9 cellular contexts compared by ENCODE assay signal in genomic region chr11:114195981-114196731, GRCh38.
DNase-seq lines count a peak whose midpoint lies in the region; ATAC-seq and TF ChIP-seq lines count a peak whose summit lies in the region.
"Had no signal": no experiment of that assay in that cellular context is flagged by ENCODE, and none has a peak within 500 bp of the region (broad histone marks: within the 10 kb centered on the region; RNA-seq: fewer than 3 reads in every experiment).

No MANE protein-coding gene starts in this region.

- 92% methylated on average over 5 of the region's 5 CpGs for WGBS in mammary epithelial cell (ENCODE audit: low coverage, missing lambda C conversion rate)

- no peak overlapping the region for H3K27ac ChIP-seq in mammary epithelial cell (ENCODE audit: insufficient read depth, low read depth, low read length)
- H3K27ac ChIP-seq in vagina, result peak overlapping the region; percentile 84

- CTCF ChIA-PET in mammary epithelial cell (lab: Charles Lee; ENCODE audit: low non-redundant PET), result interaction anchor here (0.6 kb wide), 1 partner anchor 160 kb away, joined by 5 read pairs; no protein-coding TSS in a partner anchor

- no peak overlapping the region for H3K4me3 Mint-ChIP-seq in activated naive CD8-positive, alpha-beta T cell treated with anti-CD3 and anti-CD28 coated beads, Interleukin-2, amount 10 ng/mL, durations not matched to agents 7 days and 5 days
- H3K4me3 Mint-ChIP-seq in activated naive CD8-positive, alpha-beta T cell treated with anti-CD3 and anti-CD28 coated beads for 36 hours, result no peak overlapping the region

- no peaks in the 10 kb centered on the region for H3K79me2 ChIP-seq in mammary epithelial cell (ENCODE audit: insufficient read depth, low read length)

- H3K9me3 ChIP-seq in mammary epithelial cell (replicated peaks; ENCODE audit: insufficient read depth, low read length), result no peaks in the 10 kb centered on the region
- H3K9me3 ChIP-seq in vagina, result no peaks in the 10 kb centered on the region

- peak in 1 of 2 donors; percentile 36 for TF ChIP-seq CTCF in mammary epithelial cell (conservative IDR thresholded peaks at IDR 0.05 in 1 of 2, IDR thresholded peaks at IDR 0.05 in 1 of 2; ENCODE audit: extremely low read depth in 1 of 2, insufficient read depth in 1 of 2, low read depth in 1 of 2, low read length in 2 of 2)
- no peak for TF ChIP-seq CTCF in vagina (IDR thresholded peaks at IDR 0.05)

- no peaks in the 10 kb centered on the region for H3K27me3 Mint-ChIP-seq in activated naive CD8-positive, alpha-beta T cell treated with anti-CD3 and anti-CD28 coated beads, Interleukin-2, amount 10 ng/mL, durations not matched to agents 7 days and 5 days
- H3K27me3 Mint-ChIP-seq in activated naive CD8-positive, alpha-beta T cell treated with anti-CD3 and anti-CD28 coated beads for 36 hours, result no peaks in the 10 kb centered on the region

- TF ChIP-seq POLR2A in vagina (IDR thresholded peaks at IDR 0.05), result no peak

- H3K9me3 Mint-ChIP-seq in activated naive CD8-positive, alpha-beta T cell treated with anti-CD3 and anti-CD28 coated beads, Interleukin-2, amount 10 ng/mL, durations not matched to agents 7 days and 5 days, result peaks cover 5% of the 10 kb centered on the region
- H3K9me3 Mint-ChIP-seq in activated naive CD8-positive, alpha-beta T cell treated with anti-CD3 and anti-CD28 coated beads for 36 hours, result peaks cover 9% of the 10 kb centered on the region

- H3K4me2 ChIP-seq in mammary epithelial cell (ENCODE audit: insufficient read depth, low read depth, low read length), result no peak overlapping the region

- no peaks in the 10 kb centered on the region for H4K20me1 ChIP-seq in mammary epithelial cell (ENCODE audit: insufficient read depth, low read length)

- H3K4me1 ChIP-seq in mammary epithelial cell (ENCODE audit: insufficient read depth, low read length) (peaks cover 5% of the 10 kb centered on the region), vagina (peaks cover 85% of the 10 kb centered on the region)

- H3K27me3 ChIP-seq in mammary epithelial cell (ENCODE audit: insufficient read depth, low read length) (no peaks in the 10 kb centered on the region), vagina (no peaks in the 10 kb centered on the region)

- POLR2A ChIA-PET in activated naive CD8-positive, alpha-beta T cell treated with anti-CD3 and anti-CD28 coated beads, Interleukin-2, amount 10 ng/mL, durations not matched to agents 7 days and 5 days (lab: Charles Lee), result interaction anchor here (1.0 to 1.2 kb wide), 3 partner anchors 9 to 12 kb away, joined by 3 to 5 read pairs (median 4); no protein-coding TSS in a partner anchor

- H3K36me3 Mint-ChIP-seq in activated naive CD8-positive, alpha-beta T cell treated with anti-CD3 and anti-CD28 coated beads, Interleukin-2, amount 10 ng/mL, durations not matched to agents 7 days and 5 days, result peaks cover 12% of the 10 kb centered on the region
- peaks cover 2% of the 10 kb centered on the region for H3K36me3 Mint-ChIP-seq in activated naive CD8-positive, alpha-beta T cell treated with anti-CD3 and anti-CD28 coated beads for 36 hours

- peaks cover 22% of the 10 kb centered on the region for H3K4me1 Mint-ChIP-seq in activated naive CD8-positive, alpha-beta T cell treated with anti-CD3 and anti-CD28 coated beads, Interleukin-2, amount 10 ng/mL, durations not matched to agents 7 days and 5 days
- peaks cover 3% of the 10 kb centered on the region for H3K4me1 Mint-ChIP-seq in activated naive CD8-positive, alpha-beta T cell treated with anti-CD3 and anti-CD28 coated beads for 36 hours

- in situ Hi-C loops in mammary epithelial cell (cut with MboI; ENCODE audit: low sequenced_read_pairs in 2 of 2), result no loop called here

- peak; percentile 65 for ATAC-seq in activated naive CD8-positive, alpha-beta T cell treated with anti-CD3 and anti-CD28 coated beads, Interleukin-2, amount 10 ng/mL, durations not matched to agents 7 days and 5 days (ENCODE audit: low read depth)
- no peak for ATAC-seq in HG03571 (IDR thresholded peaks at IDR 0.05; ENCODE audit: unreplicated experiment)

- dilution Hi-C loops in mammary epithelial cell (cut with HindIII; ENCODE audit: low sequenced_read_pairs), result no loop called here

- intact Hi-C loops in mammary epithelial cell (cut with micrococcal nuclease) (no loop called here), vagina (cut with DNase I) (loop anchor here (5.0 kb wide), 1 partner anchor 34 kb away; no protein-coding TSS in a partner anchor)

- no peak overlapping the region for H3K4me3 ChIP-seq in mammary epithelial cell (replicated peaks in 1 of 3; ENCODE audit: insufficient read depth in 1 of 3, low read depth in 2 of 3, low read length in 3 of 3)
- H3K4me3 ChIP-seq in vagina, result no peak overlapping the region

- no peak overlapping the region for H3K9ac ChIP-seq in mammary epithelial cell (ENCODE audit: insufficient read depth, low read length)

- H2AFZ ChIP-seq in mammary epithelial cell (ENCODE audit: low read depth, low read length), result no peak overlapping the region

- BruUV-seq in mammary epithelial cell (replicated peaks; lab: Mats Ljungman, UMichigan), result no TSS peak

- H3K36me3 ChIP-seq in mammary epithelial cell (ENCODE audit: insufficient read depth, low read length) (no peaks in the 10 kb centered on the region), vagina (peaks cover 0 to 25% of the 10 kb centered on the region in 2 donors)

- no peak overlapping the region for H3K27ac Mint-ChIP-seq in activated naive CD8-positive, alpha-beta T cell treated with anti-CD3 and anti-CD28 coated beads, Interleukin-2, amount 10 ng/mL, durations not matched to agents 7 days and 5 days
- H3K27ac Mint-ChIP-seq in activated naive CD8-positive, alpha-beta T cell treated with anti-CD3 and anti-CD28 coated beads for 36 hours, result no peak overlapping the region

- no peak for DNase-seq in activated naive CD8-positive, alpha-beta T cell treated with anti-CD3 and anti-CD28 coated beads, Interleukin-2, amount 10 ng/mL, durations not matched to agents 7 days and 5 days
- no peak for DNase-seq in activated naive CD8-positive, alpha-beta T cell treated with anti-CD3 and anti-CD28 coated beads for 36 hours
- DNase-seq in mammary epithelial cell (peak; percentile 34), mucosa of gallbladder (ENCODE audit: low spot score) (peak; percentile 49), vagina (ENCODE audit: extremely low spot score in 2 of 2) (no peak), NCI-H2029 (lab: John Stamatoyannopoulos, UW) (no peak), LoVo (ENCODE audit: low spot score) (no peak)
- DNase-seq: NCI-H446 had no signal

Comparison
In these comparisons a context has a peak if more than half of its experiments do, and no peak if none do; other contexts are left out.
1. DNase-seq: peak in mammary epithelial cell (single experiment) and mucosa of gallbladder (single experiment); none in activated naive CD8-positive, alpha-beta T cell treated with anti-CD3 and anti-CD28 coated beads, Interleukin-2, amount 10 ng/mL, durations not matched to agents 7 days and 5 days (single experiment), activated naive CD8-positive, alpha-beta T cell treated with anti-CD3 and anti-CD28 coated beads for 36 hours (single experiment), vagina (0 of 2), NCI-H2029 (single experiment) and LoVo (single experiment).